ENCODE assay signal across 13 cellular contexts in the genomic region with DNA sequence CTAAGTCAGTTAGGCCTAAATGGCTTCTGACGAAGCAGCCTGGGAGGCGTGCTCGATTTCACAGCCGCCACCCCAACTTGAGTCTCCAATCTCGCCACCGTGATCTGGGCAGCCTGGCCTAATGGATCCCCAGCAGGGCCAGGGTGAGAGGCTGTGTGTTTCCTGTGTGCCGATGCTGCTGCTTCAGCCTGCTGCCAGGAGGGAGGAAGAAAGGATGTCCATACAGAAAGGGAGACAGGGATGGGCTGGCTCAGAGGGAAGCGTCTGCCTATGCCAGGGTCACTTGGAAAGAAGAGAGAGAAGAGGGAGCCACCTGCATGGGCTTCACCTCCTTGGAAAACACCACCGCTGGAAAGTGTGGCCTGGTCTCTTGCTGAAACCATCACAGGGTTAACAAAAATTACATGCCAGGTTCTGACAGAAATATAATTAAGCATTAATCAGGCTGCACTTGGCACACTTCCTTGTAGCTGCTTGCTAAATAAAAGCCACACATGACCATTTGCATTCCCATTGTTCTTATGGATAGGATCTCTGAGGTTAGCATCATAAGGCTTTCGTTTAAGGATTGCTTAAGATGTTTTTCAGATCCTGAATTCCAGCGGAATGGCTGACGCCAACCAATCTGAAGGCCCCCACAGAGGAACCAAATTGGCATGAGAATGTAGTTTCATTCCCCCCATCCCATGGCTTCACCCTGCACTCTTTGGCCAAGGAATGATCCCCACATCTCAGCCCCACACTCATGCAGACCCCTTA.
"Had no signal": no experiment of that assay in that cellular context is flagged by ENCODE, and none has a peak within 500 bp of the region (broad histone marks: within the 10 kb centered on the region; RNA-seq: fewer than 3 reads in every experiment).

No MANE protein-coding gene starts in this region.

- H3K9me3 Mint-ChIP-seq: stimulated activated memory B cell treated with anti-CD40 and anti-IgM and Interleukin-4, amounts not matched to agents 10 μg/mL and 1 μg/mL and 100 μg/mL, for 72 hours had no signal

- H3K4me3 Mint-ChIP-seq: activated naive CD8-positive, alpha-beta T cell; stimulated activated memory B cell treated with anti-CD40 and anti-IgM and Interleukin-4, amounts not matched to agents 10 μg/mL and 1 μg/mL and 100 μg/mL, for 72 hours had no signal

- H3K4me1 Mint-ChIP-seq: stimulated activated memory B cell treated with anti-CD40 and anti-IgM and Interleukin-4, amounts not matched to agents 10 μg/mL and 1 μg/mL and 100 μg/mL, for 72 hours had no signal

- H3K27ac Mint-ChIP-seq: activated naive CD8-positive, alpha-beta T cell had no signal

- H3K36me3 Mint-ChIP-seq: activated naive CD8-positive, alpha-beta T cell had no signal

- H3K27me3 Mint-ChIP-seq: activated naive CD8-positive, alpha-beta T cell; stimulated activated memory B cell treated with anti-CD40 and anti-IgM and Interleukin-4, amounts not matched to agents 10 μg/mL and 1 μg/mL and 100 μg/mL, for 72 hours had no signal

- DNase-seq: activated CD4-positive, alpha-beta T cell treated with anti-CD3 and anti-CD28 coated beads, Interleukin-2, amount 50 U/mL, for 48 hours; amniotic stem cell; dermis blood vessel endothelial cell; effector memory CD4-positive, alpha-beta T cell; kidney; left lung; pancreas; stimulated activated CD4-positive, alpha-beta T cell treated with anti-CD3 and anti-CD28 coated beads, Interleukin-4, amount 100 ng/mL, for 4 hours; testis; upper lobe of left lung; WERI-Rb-1 had no signal
